Comparison of ENCODE assay signal across 24 cellular contexts in the genomic region with DNA sequence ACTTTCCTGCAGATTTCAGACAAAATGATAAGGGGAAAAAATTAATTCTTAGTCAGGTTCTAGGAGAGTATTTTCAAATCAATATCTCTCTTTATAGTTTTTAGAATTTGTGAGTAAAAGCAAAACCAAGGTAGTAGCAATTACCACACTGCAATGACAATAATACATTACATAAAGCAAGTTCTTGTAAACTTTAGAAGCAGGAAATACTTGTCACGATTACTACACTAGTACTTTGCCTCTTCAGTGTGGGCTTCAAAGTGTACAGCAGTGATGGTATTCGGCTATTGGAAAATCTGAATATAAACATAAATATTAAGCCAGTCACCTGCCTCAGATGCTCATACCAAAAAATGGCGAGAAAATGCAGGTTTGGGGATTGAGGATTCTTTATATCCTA.
A peak's percentile ranks its signal among the peaks of the same experiment; 100 is the strongest.
DNase-seq lines count a peak whose midpoint lies in the region; ATAC-seq and TF ChIP-seq lines count a peak whose summit lies in the region.
"Had no signal": no experiment of that assay in that cellular context is flagged by ENCODE, and none has a peak within 500 bp of the region (broad histone marks: within the 10 kb centered on the region; RNA-seq: fewer than 3 reads in every experiment).

No MANE protein-coding gene starts in this region.

- CTCF ChIA-PET in T-cell (lab: Charles Lee): no interaction called here
- CTCF ChIA-PET in naive thymus-derived CD4-positive, alpha-beta T cell (lab: Charles Lee): no interaction called here
- CTCF ChIA-PET in A673 (lab: Charles Lee): no interaction called here

- H3K36me3 ChIP-seq in CD4-positive, CD25-positive, alpha-beta regulatory T cell (ENCODE audit: control insufficient read depth, insufficient read depth, low read length): no peaks in the 10 kb centered on the region
- H3K36me3 ChIP-seq in naive thymus-derived CD4-positive, alpha-beta T cell (ENCODE audit: control insufficient read depth in 2 of 3, insufficient read depth in 3 of 3, low read length in 3 of 3): no peaks in the 10 kb centered on the region
- H3K36me3 ChIP-seq in A673 (ENCODE audit: insufficient read depth, low read length, poor library complexity, severe bottlenecking) (no peaks in the 10 kb centered on the region), upper lobe of right lung (no peaks in the 10 kb centered on the region)
- H3K36me3 ChIP-seq: esophagus muscularis mucosa, thyroid gland had no signal

- no peak for DNase-seq in activated T-cell treated with anti-CD3 and anti-CD28 coated beads, Interleukin-2, amount 50 U/mL, for 72 hours
- DNase-seq in activated T-cell treated with anti-CD3 and anti-CD28 coated beads, Interleukin-2, amount 50 U/mL, for 48 hours: no peak
- DNase-seq in CD4-positive, CD25-positive, alpha-beta regulatory T cell: peak in 2 of 3 donors; percentile 42 to 75
- no peak for DNase-seq in T-cell
- peak in 4 of 9 donors; percentile 10 to 24 (median 18) for DNase-seq in naive thymus-derived CD4-positive, alpha-beta T cell
- no peak for DNase-seq in A673 (ENCODE audit: low spot score)
- no peak for DNase-seq in upper lobe of right lung
- DNase-seq: CD8-positive, alpha-beta T cell; effector memory CD8-positive, alpha-beta T cell; foreskin melanocyte; GM23248; IMR-90; mesenchymal stem cell; NCI-H1092; NCI-H2029 treated with DMSO at 0.1 percent for 48 hours; NCI-H2227 treated with DMSO at 0.1 percent for 48 hours; RPMI8226; stimulated activated CD4-positive, alpha-beta T cell treated with anti-CD3 and anti-CD28 coated beads, Interleukin-4, amount 100 ng/mL, for 4 hours; thyroid gland had no signal

- no peaks in the 10 kb centered on the region for H3K27me3 ChIP-seq in CD4-positive, CD25-positive, alpha-beta regulatory T cell (ENCODE audit: control insufficient read depth, insufficient read depth, low read length)
- H3K27me3 ChIP-seq in naive thymus-derived CD4-positive, alpha-beta T cell (ENCODE audit: control insufficient read depth in 2 of 2, insufficient read depth in 2 of 2, low read length in 2 of 2): no peaks in the 10 kb centered on the region
- H3K27me3 ChIP-seq in A673 (replicated peaks; ENCODE audit: insufficient read depth, low read depth, low read length, poor library complexity): no peaks in the 10 kb centered on the region
- no peaks in the 10 kb centered on the region for H3K27me3 ChIP-seq in upper lobe of right lung
- H3K27me3 ChIP-seq: esophagus muscularis mucosa, hepatocyte, thyroid gland had no signal

- peak overlapping the region; percentile 4 to 53 for H3K4me3 Mint-ChIP-seq in activated T-cell treated with anti-CD3 and anti-CD28 coated beads, Interleukin-2, amount 50 U/mL, for 72 hours
- H3K4me3 Mint-ChIP-seq in CD4-positive, CD25-positive, alpha-beta regulatory T cell: peak overlapping the region; percentile 39 to 67 (median 52)
- H3K4me3 Mint-ChIP-seq in T-cell: peak overlapping the region in 1 of 3 donors; percentile 17
- H3K4me3 Mint-ChIP-seq in naive thymus-derived CD4-positive, alpha-beta T cell: peak overlapping the region in 5 of 10 donors; percentile 23 to 44 (median 39)
- H3K4me3 Mint-ChIP-seq: brain; CD8-positive, alpha-beta T cell; effector memory CD8-positive, alpha-beta T cell; stimulated activated naive CD8-positive, alpha-beta T cell treated with anti-CD3 and anti-CD28 coated beads, Interleukin-15, Interleukin-2, amounts not matched to agents 100 ng/mL and 50 ng/mL, for 24 hours had no signal

- H3K4me1 ChIP-seq in CD4-positive, CD25-positive, alpha-beta regulatory T cell (ENCODE audit: control insufficient read depth, insufficient read depth, low read length, poor library complexity, severe bottlenecking): peaks cover 19% of the 10 kb centered on the region
- no peaks in the 10 kb centered on the region for H3K4me1 ChIP-seq in naive thymus-derived CD4-positive, alpha-beta T cell (ENCODE audit: control insufficient read depth in 2 of 2, insufficient read depth in 2 of 2, low read length in 2 of 2)
- H3K4me1 ChIP-seq in A673 (ENCODE audit: insufficient read depth, low read length, poor library complexity, severe bottlenecking) (no peaks in the 10 kb centered on the region), upper lobe of right lung (no peaks in the 10 kb centered on the region)
- H3K4me1 ChIP-seq: thyroid gland had no signal

- peaks cover 12 to 16% of the 10 kb centered on the region in 2 donors for H3K36me3 Mint-ChIP-seq in activated T-cell treated with anti-CD3 and anti-CD28 coated beads, Interleukin-2, amount 50 U/mL, for 72 hours (ENCODE audit: insufficient read depth in 2 of 2)
- no peaks in the 10 kb centered on the region for H3K36me3 Mint-ChIP-seq in CD4-positive, CD25-positive, alpha-beta regulatory T cell
- no peaks in the 10 kb centered on the region for H3K36me3 Mint-ChIP-seq in T-cell
- peaks cover 0 to 9% (median 0%) of the 10 kb centered on the region in 5 donors for H3K36me3 Mint-ChIP-seq in naive thymus-derived CD4-positive, alpha-beta T cell
- H3K36me3 Mint-ChIP-seq: brain; CD8-positive, alpha-beta T cell had no signal

- intact Hi-C loops in naive thymus-derived CD4-positive, alpha-beta T cell (cut with micrococcal nuclease): no loop called here
- intact Hi-C loops in A673 (cut with micrococcal nuclease; ENCODE audit: unreplicated experiment): no loop called here
- intact Hi-C loops in upper lobe of right lung (cut with DNase I): no loop called here

- peaks cover 89% of the 10 kb centered on the region for H3K4me1 Mint-ChIP-seq in activated T-cell treated with anti-CD3 and anti-CD28 coated beads, Interleukin-2, amount 50 U/mL, for 72 hours (ENCODE audit: low read depth)
- peaks cover 17 to 53% (median 28%) of the 10 kb centered on the region in 4 donors for H3K4me1 Mint-ChIP-seq in CD4-positive, CD25-positive, alpha-beta regulatory T cell
- H3K4me1 Mint-ChIP-seq in T-cell: peaks cover 5 to 33% (median 9%) of the 10 kb centered on the region in 3 donors
- peaks cover 7 to 36% (median 19%) of the 10 kb centered on the region in 7 donors for H3K4me1 Mint-ChIP-seq in naive thymus-derived CD4-positive, alpha-beta T cell

- ATAC-seq in activated T-cell treated with anti-CD3 and anti-CD28 coated beads, Interleukin-2, amount 50 U/mL, for 72 hours (replicated peaks in 1 of 2): peak; percentile 55 to 61
- peak; percentile 77 to 80 for ATAC-seq in CD4-positive, CD25-positive, alpha-beta regulatory T cell (ENCODE audit: low read depth in 2 of 2)
- ATAC-seq in T-cell (replicated peaks in 1 of 4) (peak in 2 of 4 experiments; percentile 56 to 70), upper lobe of right lung (no peak), GM21367 (IDR thresholded peaks at IDR 0.05; ENCODE audit: unreplicated experiment) (no peak)
- no peak for ATAC-seq in naive thymus-derived CD4-positive, alpha-beta T cell
- ATAC-seq: CD8-positive, alpha-beta T cell; effector memory CD8-positive, alpha-beta T cell had no signal

- POLR2A ChIA-PET in T-cell (lab: Charles Lee): no interaction called here
- POLR2A ChIA-PET in naive thymus-derived CD4-positive, alpha-beta T cell (lab: Charles Lee): no interaction called here
- POLR2A ChIA-PET in A673 (lab: Charles Lee; ENCODE audit: low non-redundant PET): no interaction called here

- TF ChIP-seq CTCF in A673 (conservative IDR thresholded peaks at IDR 0.05; ENCODE audit: low read depth, low read length) (no peak), upper lobe of right lung (IDR thresholded peaks at IDR 0.05) (no peak)

- no peaks in the 10 kb centered on the region for H3K9me3 ChIP-seq in CD4-positive, CD25-positive, alpha-beta regulatory T cell (ENCODE audit: control insufficient read depth in 2 of 2, low read length in 2 of 2)
- H3K9me3 ChIP-seq in naive thymus-derived CD4-positive, alpha-beta T cell (ENCODE audit: control insufficient read depth in 2 of 3, low read length in 3 of 3): no peaks in the 10 kb centered on the region
- no peaks in the 10 kb centered on the region for H3K9me3 ChIP-seq in A673 (ENCODE audit: low read depth, low read length, poor library complexity, severe bottlenecking)
- H3K9me3 ChIP-seq in upper lobe of right lung: no peaks in the 10 kb centered on the region
- H3K9me3 ChIP-seq: esophagus muscularis mucosa, thyroid gland had no signal

- peak overlapping the region; percentile 28 for H3K27ac ChIP-seq in CD4-positive, CD25-positive, alpha-beta regulatory T cell (ENCODE audit: insufficient read depth, low read length, poor library complexity, severe bottlenecking)
- H3K27ac ChIP-seq in naive thymus-derived CD4-positive, alpha-beta T cell (ENCODE audit: low read depth, low read length): no peak overlapping the region
- no peak overlapping the region for H3K27ac ChIP-seq in A673 (ENCODE audit: low read depth, low read length, poor library complexity, severe bottlenecking)
- no peak overlapping the region for H3K27ac ChIP-seq in upper lobe of right lung
- H3K27ac ChIP-seq: esophagus muscularis mucosa, GM23248, hepatocyte, thyroid gland had no signal

- H3K9me3 Mint-ChIP-seq in activated T-cell treated with anti-CD3 and anti-CD28 coated beads, Interleukin-2, amount 50 U/mL, for 72 hours: peaks cover 8 to 11% of the 10 kb centered on the region in 2 donors
- no peaks in the 10 kb centered on the region for H3K9me3 Mint-ChIP-seq in CD4-positive, CD25-positive, alpha-beta regulatory T cell
- peaks cover 0 to 6% (median 0%) of the 10 kb centered on the region in 3 donors for H3K9me3 Mint-ChIP-seq in T-cell
- H3K9me3 Mint-ChIP-seq in naive thymus-derived CD4-positive, alpha-beta T cell: peaks cover 0 to 10% (median 0%) of the 10 kb centered on the region in 11 donors
- H3K9me3 Mint-ChIP-seq: CD8-positive, alpha-beta T cell; effector memory CD8-positive, alpha-beta T cell had no signal

- peak overlapping the region; percentile 61 for H3K4me3 ChIP-seq in CD4-positive, CD25-positive, alpha-beta regulatory T cell (ENCODE audit: low read depth, low read length)
- no peak overlapping the region for H3K4me3 ChIP-seq in naive thymus-derived CD4-positive, alpha-beta T cell (ENCODE audit: low read length)
- H3K4me3 ChIP-seq in A673 (ENCODE audit: low read depth, low read length, poor library complexity, severe bottlenecking) (no peak overlapping the region), upper lobe of right lung (no peak overlapping the region)
- H3K4me3 ChIP-seq: esophagus muscularis mucosa, GM23248, hepatocyte, thyroid gland had no signal

- peak overlapping the region; percentile 59 for H3K27ac Mint-ChIP-seq in activated T-cell treated with anti-CD3 and anti-CD28 coated beads, Interleukin-2, amount 50 U/mL, for 72 hours
- peak overlapping the region; percentile 75 to 90 (median 76) for H3K27ac Mint-ChIP-seq in CD4-positive, CD25-positive, alpha-beta regulatory T cell
- peak overlapping the region; percentile 71 to 79 for H3K27ac Mint-ChIP-seq in T-cell
- peak overlapping the region in 5 of 9 donors; percentile 29 to 55 (median 35) for H3K27ac Mint-ChIP-seq in naive thymus-derived CD4-positive, alpha-beta T cell
- H3K27ac Mint-ChIP-seq: brain; CD8-positive, alpha-beta T cell; stimulated activated naive CD8-positive, alpha-beta T cell treated with anti-CD3 and anti-CD28 coated beads, Interleukin-15, Interleukin-2, amounts not matched to agents 100 ng/mL and 50 ng/mL, for 24 hours had no signal

- no TSS peak for BruUV-seq in A673 (replicated peaks; lab: Mats Ljungman, UMichigan)

- H3K27me3 Mint-ChIP-seq in activated T-cell treated with anti-CD3 and anti-CD28 coated beads, Interleukin-2, amount 50 U/mL, for 72 hours (ENCODE audit: low read depth): peaks cover 16% of the 10 kb centered on the region
- H3K27me3 Mint-ChIP-seq in CD4-positive, CD25-positive, alpha-beta regulatory T cell: no peaks in the 10 kb centered on the region
- peaks cover 0 to 7% of the 10 kb centered on the region in 2 donors for H3K27me3 Mint-ChIP-seq in T-cell
- peaks cover 0 to 23% (median 0%) of the 10 kb centered on the region in 5 donors for H3K27me3 Mint-ChIP-seq in naive thymus-derived CD4-positive, alpha-beta T cell
- H3K27me3 Mint-ChIP-seq: stimulated activated naive CD8-positive, alpha-beta T cell treated with anti-CD3 and anti-CD28 coated beads, Interleukin-15, Interleukin-2, amounts not matched to agents 100 ng/mL and 50 ng/mL, for 24 hours had no signal

Comparison
In these comparisons a context has a peak if more than half of its experiments do, and no peak if none do; other contexts are left out.
1. ATAC-seq: peak in activated T-cell treated with anti-CD3 and anti-CD28 coated beads, Interleukin-2, amount 50 U/mL, for 72 hours (2 of 2) and CD4-positive, CD25-positive, alpha-beta regulatory T cell (2 of 2); none in naive thymus-derived CD4-positive, alpha-beta T cell (single experiment), upper lobe of right lung (single experiment) and GM21367 (single experiment).
2. DNase-seq: peak in CD4-positive, CD25-positive, alpha-beta regulatory T cell (2 of 3); none in activated T-cell treated with anti-CD3 and anti-CD28 coated beads, Interleukin-2, amount 50 U/mL, for 72 hours (0 of 2), activated T-cell treated with anti-CD3 and anti-CD28 coated beads, Interleukin-2, amount 50 U/mL, for 48 hours (0 of 2), T-cell (0 of 34), A673 (single experiment) and upper lobe of right lung (single experiment).
3. Peak in every context shown above with its lines, with median percentiles within 50 percentile points of each other: H3K27ac Mint-ChIP-seq.